Comparison of ENCODE assay signal across 24 cellular contexts in the genomic region with DNA sequence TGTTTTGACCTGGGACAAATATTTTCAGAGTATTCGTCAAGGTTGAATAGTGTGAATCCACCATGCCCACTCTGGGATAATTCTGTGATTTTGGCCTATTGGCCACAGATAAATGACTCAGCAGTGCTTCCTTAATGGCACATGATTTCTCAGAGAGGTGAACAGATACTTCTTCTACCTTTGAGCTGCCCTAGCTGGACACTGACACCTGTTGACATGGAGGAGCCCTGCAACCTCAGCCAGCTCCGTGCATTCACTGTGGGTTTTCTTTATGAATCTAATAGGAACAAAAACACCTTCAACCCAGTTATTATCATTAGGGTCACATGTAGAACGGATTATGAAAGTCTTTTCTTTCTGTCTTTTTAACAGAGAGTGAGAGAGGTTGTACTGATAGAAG.
"Had no signal": no experiment of that assay in that cellular context is flagged by ENCODE, and none has a peak within 500 bp of the region (broad histone marks: within the 10 kb centered on the region; RNA-seq: fewer than 3 reads in every experiment).

No MANE protein-coding gene starts in this region.

- H3K4me3 Mint-ChIP-seq: activated CD4-positive, alpha-beta memory T cell treated with anti-CD3 and anti-CD28 coated beads for 36 hours; activated naive CD8-positive, alpha-beta T cell treated with anti-CD3 and anti-CD28 coated beads for 36 hours; naive thymus-derived CD8-positive, alpha-beta T cell; neural progenitor cell; stimulated activated memory B cell treated with anti-CD40 and anti-IgM and Interleukin-4, amounts not matched to agents 10 μg/mL and 1 μg/mL and 100 μg/mL, for 72 hours had no signal

- DNase-seq: activated CD4-positive, alpha-beta memory T cell treated with anti-CD3 and anti-CD28 coated beads for 36 hours; activated CD4-positive, alpha-beta T cell treated with anti-CD3 and anti-CD28 coated beads for 4 hours; activated CD4-positive, CD25-positive, alpha-beta regulatory T cell; activated naive CD4-positive, alpha-beta T cell treated with Interleukin-2 at 50 U/mL for 16 hours; activated naive CD8-positive, alpha-beta T cell treated with anti-CD3 and anti-CD28 coated beads for 36 hours; activated T-cell treated with anti-CD3 and anti-CD28 coated beads, Interleukin-2, amount 50 U/mL, for 48 hours; central memory CD4-positive, alpha-beta T cell; dermis blood vessel endothelial cell; effector memory CD4-positive, alpha-beta T cell; gastrocnemius medialis; hippocampal formation; left ventricle myocardium inferior; naive thymus-derived CD8-positive, alpha-beta T cell; posterior cingulate gyrus; small intestine; stimulated activated CD4-positive, alpha-beta T cell treated with anti-CD3 and anti-CD28 coated beads, Interleukin-2, amount 100 ng/mL, for 24 hours; stomach; uterus had no signal

- H3K4me3 ChIP-seq: gastrocnemius medialis, left ventricle myocardium inferior, neural progenitor cell, stomach, suprapubic skin, tibial nerve, uterus had no signal

- H3K27ac ChIP-seq: left ventricle myocardium inferior, neural progenitor cell, stomach, uterus had no signal

- H3K9ac ChIP-seq: neural progenitor cell had no signal

- H3K4me2 ChIP-seq: neural progenitor cell had no signal

- H3K4me1 ChIP-seq: gastrocnemius medialis, left ventricle myocardium inferior, neural progenitor cell, stomach, tibial nerve, uterus had no signal

- H3K4me1 Mint-ChIP-seq: activated naive CD8-positive, alpha-beta T cell treated with anti-CD3 and anti-CD28 coated beads for 36 hours; neural progenitor cell; stimulated activated memory B cell treated with anti-CD40 and anti-IgM and Interleukin-4, amounts not matched to agents 10 μg/mL and 1 μg/mL and 100 μg/mL, for 72 hours had no signal

- H3K36me3 Mint-ChIP-seq: activated CD4-positive, alpha-beta memory T cell treated with anti-CD3 and anti-CD28 coated beads for 36 hours; activated naive CD8-positive, alpha-beta T cell treated with anti-CD3 and anti-CD28 coated beads for 36 hours; naive thymus-derived CD8-positive, alpha-beta T cell; neural progenitor cell; stimulated activated memory B cell treated with anti-CD40 and anti-IgM and Interleukin-4, amounts not matched to agents 10 μg/mL and 1 μg/mL and 100 μg/mL, for 72 hours had no signal

- H3K27ac Mint-ChIP-seq: activated CD4-positive, alpha-beta memory T cell treated with anti-CD3 and anti-CD28 coated beads for 36 hours; activated naive CD8-positive, alpha-beta T cell treated with anti-CD3 and anti-CD28 coated beads for 36 hours; naive thymus-derived CD8-positive, alpha-beta T cell; neural progenitor cell; stimulated activated memory B cell treated with anti-CD40 and anti-IgM and Interleukin-4, amounts not matched to agents 10 μg/mL and 1 μg/mL and 100 μg/mL, for 72 hours had no signal

- H3K9me3 ChIP-seq: gastrocnemius medialis, stomach, suprapubic skin, uterus had no signal

- FAIRE-seq: astrocyte, endothelial cell of umbilical vein, small intestine had no signal

- H3K36me3 ChIP-seq: gastrocnemius medialis, left ventricle myocardium inferior, neural progenitor cell, stomach, suprapubic skin, tibial nerve, uterus had no signal

- H3K27me3 ChIP-seq: gastrocnemius medialis, neural progenitor cell, stomach, suprapubic skin, tibial nerve, uterus had no signal
